11 cellular contexts compared by ENCODE assay signal in genomic region chr11:110251837-110252236, GRCh38. TPM values are rescaled to one million over a fixed set of nuclear protein-coding genes. Genes with fewer than 3 reads are reported as not detected.
DNase-seq lines count a peak whose midpoint lies in the region; ATAC-seq and TF ChIP-seq lines count a peak whose summit lies in the region.
"Had no signal": no experiment of that assay in that cellular context is flagged by ENCODE, and none has a peak within 500 bp of the region (broad histone marks: within the 10 kb centered on the region; RNA-seq: fewer than 3 reads in every experiment).

No MANE protein-coding gene starts in this region.

- H3K4me1 Mint-ChIP-seq in activated CD4-positive, alpha-beta T cell treated with anti-CD3 and anti-CD28 coated beads for 36 hours: peaks cover 12% of the 10 kb centered on the region

- TF ChIP-seq POLR2A in tibial nerve (IDR thresholded peaks at IDR 0.05) (no peak), Peyer's patch (IDR thresholded peaks at IDR 0.05) (no peak)

- H3K36me3 ChIP-seq in RWPE2 (ENCODE audit: low read depth) (peaks cover 95% of the 10 kb centered on the region), tibial nerve (peaks cover 0 to 70% (median 0%) of the 10 kb centered on the region in 3 donors), Peyer's patch (peaks cover 0 to 5% (median 0%) of the 10 kb centered on the region in 3 donors)

- POLR2A ChIA-PET in activated CD4-positive, alpha-beta T cell treated with anti-CD3 and anti-CD28 coated beads for 36 hours (lab: Charles Lee): no interaction called here

- WGBS in tibial nerve, 2 donors: 41 to 53% methylated on average over 1 of the region's 1 CpG

- peaks cover 29% of the 10 kb centered on the region for H3K36me3 Mint-ChIP-seq in activated CD4-positive, alpha-beta T cell treated with anti-CD3 and anti-CD28 coated beads for 36 hours (ENCODE audit: low read depth)

- TF ChIP-seq CTCF in RWPE2 (IDR thresholded peaks at IDR 0.05; ENCODE audit: poor library complexity, severe bottlenecking): no peak
- no peak for TF ChIP-seq CTCF in foreskin fibroblast (IDR thresholded peaks at IDR 0.05; ENCODE audit: low read depth, low read length)
- no peak for TF ChIP-seq CTCF in tibial nerve (IDR thresholded peaks at IDR 0.05)
- no peak for TF ChIP-seq CTCF in Peyer's patch (IDR thresholded peaks at IDR 0.05)
- no peak for TF ChIP-seq CTCF in coronary artery (IDR thresholded peaks at IDR 0.05)

- no peaks in the 10 kb centered on the region for H3K27me3 ChIP-seq in RWPE2 (ENCODE audit: insufficient read depth, poor library complexity, severe bottlenecking)
- no peaks in the 10 kb centered on the region for H3K27me3 ChIP-seq in tibial nerve
- no peaks in the 10 kb centered on the region for H3K27me3 ChIP-seq in Peyer's patch

- no peaks in the 10 kb centered on the region for H3K9me3 ChIP-seq in RWPE2 (ENCODE audit: severe bottlenecking)
- H3K9me3 ChIP-seq in tibial nerve: no peaks in the 10 kb centered on the region
- no peaks in the 10 kb centered on the region for H3K9me3 ChIP-seq in Peyer's patch

- intact Hi-C loops in activated CD4-positive, alpha-beta T cell treated with anti-CD3 and anti-CD28 coated beads for 36 hours (cut with DNase I, micrococcal nuclease): no loop called here

- peak; percentile 23 for ATAC-seq in activated CD4-positive, alpha-beta T cell treated with anti-CD3 and anti-CD28 coated beads for 36 hours
- ATAC-seq in RWPE2 (ENCODE audit: low read depth): peak; percentile 89

- H3K4me3 ChIP-seq in RWPE2 (ENCODE audit: severe bottlenecking) (no peak overlapping the region), foreskin fibroblast (ENCODE audit: low read depth in 1 of 2, low read length in 2 of 2) (no peak overlapping the region), tibial nerve (no peak overlapping the region), Peyer's patch (no peak overlapping the region), coronary artery (no peak overlapping the region)

- TF ChIP-seq EP300 in tibial nerve (IDR thresholded peaks at IDR 0.05): no peak

- no peak overlapping the region for H3K4me3 Mint-ChIP-seq in activated CD4-positive, alpha-beta T cell treated with anti-CD3 and anti-CD28 coated beads for 36 hours

- CTCF ChIA-PET in activated CD4-positive, alpha-beta T cell treated with anti-CD3 and anti-CD28 coated beads for 36 hours (lab: Charles Lee): interaction anchor here (0.7 kb wide), 1 partner anchor 47 kb away, joined by 3 read pairs; no protein-coding TSS in a partner anchor

- H3K27ac ChIP-seq in RWPE2 (ENCODE audit: poor library complexity, severe bottlenecking) (peak overlapping the region; percentile 9), tibial nerve (peak overlapping the region in 1 of 4 donors; percentile 23), Peyer's patch (no peak overlapping the region), coronary artery (no peak overlapping the region)

- no peak overlapping the region for H3K27ac Mint-ChIP-seq in activated CD4-positive, alpha-beta T cell treated with anti-CD3 and anti-CD28 coated beads for 36 hours

- no peaks in the 10 kb centered on the region for H3K9me3 Mint-ChIP-seq in activated CD4-positive, alpha-beta T cell treated with anti-CD3 and anti-CD28 coated beads for 36 hours (ENCODE audit: low read depth)

- H3K27me3 Mint-ChIP-seq in activated CD4-positive, alpha-beta T cell treated with anti-CD3 and anti-CD28 coated beads for 36 hours: no peaks in the 10 kb centered on the region

- DNase-seq in activated CD4-positive, alpha-beta T cell treated with anti-CD3 and anti-CD28 coated beads for 36 hours: no peak
- DNase-seq in activated CD4-positive, alpha-beta T cell treated with anti-CD3 and anti-CD28 coated beads, Interleukin-2, amount 50 U/mL, for 4 hours: no peak
- DNase-seq in RWPE2 (ENCODE audit: low spot score) (no peak), foreskin fibroblast (peak; percentile 47 to 74), stromal cell of bone marrow (ENCODE audit: low read depth) (peak; percentile 25), tibial nerve (ENCODE audit: low spot score in 2 of 2) (no peak), Peyer's patch (no peak), coronary artery (ENCODE audit: low spot score) (no peak)
- DNase-seq: activated CD4-positive, CD25-positive, alpha-beta regulatory T cell treated with anti-CD3 and anti-CD28 coated beads, Interleukin-2, amount 50 U/mL, for 72 hours; C1 segment of cervical spinal cord; NCI-H524 treated with DMSO at 0.1 percent for 48 hours had no signal

- H3K4me1 ChIP-seq in RWPE2 (ENCODE audit: insufficient read depth, poor library complexity, severe bottlenecking) (peaks cover 13% of the 10 kb centered on the region), tibial nerve (peaks cover 0 to 14% (median 0%) of the 10 kb centered on the region in 4 donors), Peyer's patch (no peaks in the 10 kb centered on the region)

RNA-seq across cellular contexts. Expression of gene RDX, which starts 44.6 kb away (rescaled TPM):
- 10 to 100 TPM; 53.9 to 61.7 TPM for total RNA-seq in activated CD4-positive, alpha-beta T cell treated with anti-CD3 and anti-CD28 coated beads for 36 hours
- total RNA-seq in tibial nerve (100 to 1,000 TPM in 1 of 4 donors, 10 to 100 TPM in 3; 59.8 to 120 (median 88.8) TPM), Peyer's patch (100 to 1,000 TPM in 1 of 4 donors, 10 to 100 TPM in 1, 1 to 10 TPM in 2; 8.3 to 113 (median 13.7) TPM)

Comparison
In these comparisons a context has a peak if more than half of its experiments do, and no peak if none do; other contexts are left out.
1. DNase-seq: peak in foreskin fibroblast (2 of 2) and stromal cell of bone marrow (single experiment); none in activated CD4-positive, alpha-beta T cell treated with anti-CD3 and anti-CD28 coated beads for 36 hours (single experiment), activated CD4-positive, alpha-beta T cell treated with anti-CD3 and anti-CD28 coated beads, Interleukin-2, amount 50 U/mL, for 4 hours (0 of 2), RWPE2 (single experiment), tibial nerve (0 of 2), Peyer's patch (0 of 3) and coronary artery (single experiment).